Comparison of ENCODE assay signal across 8 cellular contexts in the genomic region with DNA sequence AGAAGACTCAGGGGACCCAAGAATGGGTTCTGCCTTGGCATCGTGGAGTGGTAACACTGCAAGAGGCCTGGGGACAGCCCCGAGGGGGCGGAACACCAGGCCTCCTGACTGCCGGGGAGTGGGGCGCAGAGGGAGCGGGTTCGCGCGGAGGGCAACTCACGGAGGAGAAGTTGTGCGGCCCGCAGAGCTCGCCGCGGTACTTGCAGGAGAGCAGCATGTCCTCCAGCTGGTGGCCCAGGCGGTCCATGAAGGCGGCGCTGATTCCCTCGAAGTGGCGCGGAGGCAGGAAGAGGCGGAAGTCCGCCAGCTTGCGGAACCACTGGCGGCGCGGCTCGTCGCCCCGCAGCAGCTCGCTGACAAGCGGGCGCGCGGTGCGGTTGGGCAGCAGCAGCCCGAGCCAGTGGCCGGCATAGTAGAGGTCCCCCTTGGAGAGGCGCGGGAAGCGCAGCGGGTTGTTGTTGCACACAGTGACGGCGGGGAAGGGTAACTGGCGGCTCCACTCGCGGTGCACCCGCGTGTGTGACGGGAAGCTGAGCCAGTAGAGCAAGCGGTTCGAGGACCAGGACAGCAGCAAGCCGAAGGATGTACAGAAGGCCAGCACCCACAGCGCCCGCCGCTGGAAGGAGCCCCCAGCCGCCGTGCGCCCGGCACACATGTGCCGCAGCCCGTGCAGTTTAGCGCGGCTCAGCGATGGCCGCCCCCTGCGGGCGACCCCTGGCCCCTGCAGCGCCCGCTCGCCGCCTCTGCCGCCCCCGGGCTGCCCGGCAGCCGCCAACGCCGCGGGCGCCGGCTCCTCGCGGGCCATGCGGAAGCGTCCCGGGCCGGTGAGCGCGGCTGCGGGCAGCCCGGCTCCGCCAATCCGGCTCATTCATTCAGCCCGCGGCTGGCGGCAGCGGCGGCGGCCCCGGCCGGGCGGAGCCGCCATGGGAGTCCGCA. TPM values are rescaled to one million over a fixed set of nuclear protein-coding genes. Genes with fewer than 3 reads are reported as not detected.
DNase-seq lines count a peak whose midpoint lies in the region; ATAC-seq, FAIRE-seq and TF ChIP-seq lines count a peak whose summit lies in the region.

No MANE protein-coding gene starts in this region.

- peak overlapping the region; percentile 91 for H3K4me3 Mint-ChIP-seq in neural progenitor cell

- H4K20me1 ChIP-seq in neural progenitor cell (ENCODE audit: low read depth): no peaks in the 10 kb centered on the region

- peaks cover 60% of the 10 kb centered on the region for H3K27me3 Mint-ChIP-seq in neural progenitor cell (ENCODE audit: insufficient read depth, low read depth)

- H3K36me3 ChIP-seq in NT2/D1 (ENCODE audit: insufficient read depth, insufficient read length, low read length) (no peaks in the 10 kb centered on the region), neural progenitor cell (no peaks in the 10 kb centered on the region)

- no peak for FAIRE-seq in D721Med (lab: Jason Lieb, UNC)

- H3K4me3 ChIP-seq in NT2/D1 (ENCODE audit: insufficient read length, low read depth): peak overlapping the region; percentile 62
- peak overlapping the region; percentile 79 for H3K4me3 ChIP-seq in epithelial cell of proximal tubule (ENCODE audit: low read depth, low read length)
- H3K4me3 ChIP-seq in neural progenitor cell: peak overlapping the region; percentile 93

- H3K79me2 ChIP-seq in neural progenitor cell (ENCODE audit: low read depth): no peaks in the 10 kb centered on the region

- H3F3A ChIP-seq in neural progenitor cell (ENCODE audit: low read depth): peaks cover 8% of the 10 kb centered on the region

- no peaks in the 10 kb centered on the region for H3K9me3 Mint-ChIP-seq in neural progenitor cell

- peaks cover 14% of the 10 kb centered on the region for H3K4me1 Mint-ChIP-seq in neural progenitor cell

- peak overlapping the region; percentile 97 for H3K4me2 ChIP-seq in neural progenitor cell

- H3K36me3 Mint-ChIP-seq in neural progenitor cell: no peaks in the 10 kb centered on the region

- no peak overlapping the region for H3K27ac Mint-ChIP-seq in neural progenitor cell

- H3K9ac ChIP-seq in NT2/D1 (ENCODE audit: insufficient read length, low read depth): peak overlapping the region; percentile 76
- no peak overlapping the region for H3K9ac ChIP-seq in neural progenitor cell

- H3K27ac ChIP-seq in neural progenitor cell: no peak overlapping the region

- H2AFZ ChIP-seq in neural progenitor cell (replicated peaks): peak overlapping the region; percentile 100

- ATAC-seq in GM21447 (IDR thresholded peaks at IDR 0.05; ENCODE audit: unreplicated experiment) (no peak), HG03095 (IDR thresholded peaks at IDR 0.05; ENCODE audit: unreplicated experiment) (no peak), GM18498 (IDR thresholded peaks at IDR 0.05; ENCODE audit: unreplicated experiment) (no peak)

- H3K4me1 ChIP-seq in NT2/D1 (ENCODE audit: insufficient read depth, insufficient read length) (peaks cover 6% of the 10 kb centered on the region), neural progenitor cell (no peaks in the 10 kb centered on the region)

- H3K27me3 ChIP-seq in NT2/D1 (ENCODE audit: insufficient read depth, insufficient read length): peaks cover 47% of the 10 kb centered on the region
- peaks cover 77% of the 10 kb centered on the region for H3K27me3 ChIP-seq in neural progenitor cell

- DNase-seq in D721Med (ENCODE audit: insufficient read length, low spot score): no peak
- DNase-seq in NT2/D1 (ENCODE audit: low read depth, low spot score): peak; percentile 16
- DNase-seq in epithelial cell of proximal tubule (ENCODE audit: low read depth): no peak
- peak; percentile 77 for DNase-seq in neural progenitor cell (ENCODE audit: low spot score)
- no peak for DNase-seq in GDM1 (lab: John Stamatoyannopoulos, UW)

- H3K9me3 ChIP-seq in NT2/D1 (ENCODE audit: insufficient read depth, low read length) (no peaks in the 10 kb centered on the region), neural progenitor cell (ENCODE audit: low read depth) (no peaks in the 10 kb centered on the region)

- TF ChIP-seq CTCF in D721Med (IDR thresholded peaks at IDR 0.05; ENCODE audit: insufficient read depth, missing control alignments): peak; percentile 5
- no peak for TF ChIP-seq CTCF in epithelial cell of proximal tubule (conservative IDR thresholded peaks at IDR 0.05; ENCODE audit: low read depth, low read length)
- peak; percentile 41 for TF ChIP-seq CTCF in neural progenitor cell (IDR thresholded peaks at IDR 0.05)

RNA-seq across cellular contexts. Expression of a gene that starts 1.6 kb away (rescaled TPM):
- total RNA-seq in epithelial cell of proximal tubule (0.23 and 0.51 TPM in 2 replicates), neural progenitor cell (ENCODE audit: low replicate concordance) (0.87 and 2.3 TPM in 2 replicates)

Comparison
In these comparisons a context has a peak if more than half of its experiments do, and no peak if none do; other contexts are left out.
1. DNase-seq: peak in NT2/D1 (single experiment) and neural progenitor cell (single experiment); none in D721Med (single experiment), epithelial cell of proximal tubule (single experiment) and GDM1 (single experiment).
2. Peak in every context shown above with its lines, with median percentiles within 50 percentile points of each other: H3K4me3 ChIP-seq.